In genomic region chr16:58024673-58025350, GRCh38 we compare ENCODE assay signal across 8 cellular contexts. TPM values are rescaled to one million over a fixed set of nuclear protein-coding genes. Genes with fewer than 3 reads are reported as not detected.
A peak's percentile ranks its signal among the peaks of the same experiment; 100 is the strongest.
DNase-seq lines count a peak whose midpoint lies in the region; ATAC-seq and TF ChIP-seq lines count a peak whose summit lies in the region.

No MANE protein-coding gene starts in this region.

- no peak for TF ChIP-seq POLR2A in vagina (IDR thresholded peaks at IDR 0.05)

- H3K9me3 ChIP-seq in ectodermal cell (ENCODE audit: control insufficient read depth, low read length): no peaks in the 10 kb centered on the region
- no peaks in the 10 kb centered on the region for H3K9me3 ChIP-seq in vagina

- no peak for DNase-seq in GM12864 (ENCODE audit: low read depth)
- DNase-seq in RPMI7951 (ENCODE audit: low read depth): peak; percentile 20
- peak; percentile 77 for DNase-seq in mucosa of gallbladder (ENCODE audit: low spot score)
- no peak for DNase-seq in vagina (ENCODE audit: extremely low spot score in 2 of 2)

- 9 to 10% methylated on average over 48 to 49 of the region's 49 CpGs for WGBS in ectodermal cell, 2 experiments

- H3K4me3 ChIP-seq in GM12864 (ENCODE audit: low read depth, low read length) (peak overlapping the region; percentile 58), ectodermal cell (ENCODE audit: insufficient read depth, low read depth, low read length) (peak overlapping the region; percentile 69), vagina (peak overlapping the region; percentile 58 to 65)

- ATAC-seq in HG03521 (IDR thresholded peaks at IDR 0.05; ENCODE audit: unreplicated experiment) (no peak), GM18868 (IDR thresholded peaks at IDR 0.05; ENCODE audit: unreplicated experiment) (no peak), HG03280 (IDR thresholded peaks at IDR 0.05; ENCODE audit: unreplicated experiment) (no peak)

- H3K36me3 ChIP-seq in ectodermal cell (ENCODE audit: control insufficient read depth, insufficient read depth, low read length) (no peaks in the 10 kb centered on the region), vagina (no peaks in the 10 kb centered on the region)

- intact Hi-C loops in vagina (cut with DNase I): loop anchor here (5.0 kb wide), 1 partner anchor 97 kb away; no protein-coding TSS in a partner anchor

- no peak for TF ChIP-seq CTCF in GM12864 (IDR thresholded peaks at IDR 0.05; ENCODE audit: low read depth, low read length, missing control alignments)
- no peak for TF ChIP-seq CTCF in vagina (IDR thresholded peaks at IDR 0.05)

- H3K27ac ChIP-seq in ectodermal cell (ENCODE audit: insufficient read depth, low read depth, low read length, poor library complexity, severe bottlenecking) (no peak overlapping the region), vagina (no peak overlapping the region)

- H3K27me3 ChIP-seq in ectodermal cell (ENCODE audit: control insufficient read depth, insufficient read depth, low read length, poor library complexity, severe bottlenecking) (peaks cover 43% of the 10 kb centered on the region), vagina (no peaks in the 10 kb centered on the region)

- H3K4me1 ChIP-seq in ectodermal cell (ENCODE audit: control insufficient read depth, insufficient read depth, low read length) (peaks cover 26% of the 10 kb centered on the region), vagina (peaks cover 49% of the 10 kb centered on the region)

RNA-seq across cellular contexts. Expression of gene MMP15, which starts 0.7 kb away (rescaled TPM):
- 2.6 and 7.7 TPM in 2 replicates for total RNA-seq in RPMI7951 (2014; rRNA removed; shearing (Covaris generic))
- 17.6 TPM for polyA plus RNA-seq in ectodermal cell (2013, experiment 1 of 4)
- polyA plus RNA-seq in ectodermal cell (2013, experiment 2 of 4): 19.3 TPM
- 15.2 TPM for polyA plus RNA-seq in ectodermal cell (2013, experiment 3 of 4)
- 17.5 TPM for polyA plus RNA-seq in ectodermal cell (2013, experiment 4 of 4)
- total RNA-seq in mucosa of gallbladder (109 TPM), vagina (2.9 TPM)

RNA-seq across cellular contexts. Expression of gene USB1, which starts 23.6 kb away (rescaled TPM):
- total RNA-seq in RPMI7951 (2014; rRNA removed; shearing (Covaris generic)): 28.6 and 31.0 TPM in 2 replicates
- polyA plus RNA-seq in ectodermal cell (2013, experiment 1 of 4): 73.0 TPM
- 68.7 TPM for polyA plus RNA-seq in ectodermal cell (2013, experiment 2 of 4)
- 41.4 TPM for polyA plus RNA-seq in ectodermal cell (2013, experiment 3 of 4)
- 51.2 TPM for polyA plus RNA-seq in ectodermal cell (2013, experiment 4 of 4)
- total RNA-seq in mucosa of gallbladder (42.4 TPM), vagina (44.2 TPM)

RNA-seq across cellular contexts. Expression of gene ZNF319, which starts 24.3 kb away (rescaled TPM):
- 1.1 and 1.3 TPM in 2 replicates for total RNA-seq in RPMI7951 (2014; rRNA removed; shearing (Covaris generic))
- 7.4 TPM for polyA plus RNA-seq in ectodermal cell (2013, experiment 1 of 4)
- 9.0 TPM for polyA plus RNA-seq in ectodermal cell (2013, experiment 2 of 4)
- 7.2 TPM for polyA plus RNA-seq in ectodermal cell (2013, experiment 3 of 4)
- polyA plus RNA-seq in ectodermal cell (2013, experiment 4 of 4): 7.1 TPM
- total RNA-seq in mucosa of gallbladder (12.1 TPM), vagina (7.9 TPM)

RNA-seq across cellular contexts. Expression of gene CNGB1, which starts 53.9 kb away (rescaled TPM):
- total RNA-seq in RPMI7951 (2014; rRNA removed; shearing (Covaris generic)): not detected in 2 replicates
- not detected for polyA plus RNA-seq in ectodermal cell (2013, experiment 1 of 4)
- 0.37 TPM for polyA plus RNA-seq in ectodermal cell (2013, experiment 2 of 4)
- 0.32 TPM for polyA plus RNA-seq in ectodermal cell (2013, experiment 3 of 4)
- polyA plus RNA-seq in ectodermal cell (2013, experiment 4 of 4): 0.32 TPM
- total RNA-seq in mucosa of gallbladder (0.29 TPM), vagina (not detected)

Comparison
In these comparisons a context has a peak if more than half of its experiments do, and no peak if none do; other contexts are left out.
1. DNase-seq: peak in RPMI7951 (single experiment) and mucosa of gallbladder (single experiment); none in GM12864 (single experiment) and vagina (0 of 2).
2. RNA of gene MMP15, which starts 0.7 kb away (total RNA-seq): 109 TPM in mucosa of gallbladder (single experiment); 2.9 TPM in vagina (single experiment) and 2.6 to 7.7 TPM in RPMI7951; every median in the first group is over 10 times any median in the second.
3. Peak in every context shown above with its lines, with median percentiles within 50 percentile points of each other: H3K4me3 ChIP-seq.